9 cellular contexts compared by ENCODE assay signal in the genomic region with DNA sequence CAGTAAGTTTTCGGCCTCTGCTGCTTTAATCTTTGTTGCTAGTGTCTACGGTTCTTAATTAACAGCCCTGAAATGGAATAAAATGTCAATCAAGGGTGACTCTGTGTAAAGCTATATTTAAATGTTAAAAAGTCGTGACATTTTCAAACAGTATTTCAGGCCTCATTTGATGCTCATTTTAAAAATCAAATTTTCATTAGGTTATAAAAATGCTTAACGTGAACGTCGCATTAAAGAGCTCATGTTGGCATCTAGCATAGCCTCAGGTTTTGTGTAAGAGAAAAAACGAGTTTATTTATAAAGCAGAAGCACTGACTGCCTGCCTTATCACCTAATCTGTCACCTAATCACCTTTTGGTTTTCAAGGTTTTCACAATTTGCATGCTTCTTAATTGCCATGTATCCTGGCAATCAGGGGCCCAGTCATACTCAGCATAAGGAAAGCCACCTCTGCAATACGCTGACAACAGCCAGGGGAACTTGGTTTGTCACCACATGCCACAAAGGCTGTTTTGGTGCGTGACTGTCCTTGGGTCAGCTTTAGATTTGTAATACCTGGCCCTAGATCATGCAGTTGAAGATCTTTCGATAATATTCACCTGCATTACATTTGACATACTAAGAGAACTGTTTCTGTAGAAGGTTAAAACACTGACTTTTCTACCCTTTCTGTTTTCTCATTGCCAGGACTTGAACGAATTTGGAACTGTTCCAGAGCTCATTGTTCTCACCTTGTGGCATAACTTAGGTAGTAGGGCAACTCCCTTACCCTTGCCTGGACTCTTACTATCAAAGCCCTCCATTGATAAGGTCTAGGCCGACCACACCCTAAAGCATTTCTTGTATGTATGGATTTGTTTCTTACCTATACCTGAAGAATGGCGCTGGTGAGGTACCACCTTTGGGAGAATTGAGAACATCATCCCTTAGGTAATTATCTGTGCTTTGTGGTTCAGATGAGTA.
DNase-seq lines count a peak whose midpoint lies in the region; ATAC-seq and TF ChIP-seq lines count a peak whose summit lies in the region.
"Had no signal": no experiment of that assay in that cellular context is flagged by ENCODE, and none has a peak within 500 bp of the region (broad histone marks: within the 10 kb centered on the region; RNA-seq: fewer than 3 reads in every experiment).

No MANE protein-coding gene starts in this region.

- TF ChIP-seq POLR2A in breast epithelium (IDR thresholded peaks at IDR 0.05), result no peak

- H3K9ac ChIP-seq in skeletal muscle satellite cell (ENCODE audit: low read depth, low read length), result peak overlapping the region; percentile 51

- H3K4me1 ChIP-seq in breast epithelium (peaks cover 0 to 4% of the 10 kb centered on the region in 2 donors), skeletal muscle satellite cell (ENCODE audit: control insufficient read depth, insufficient read depth, low read length) (peaks cover 28% of the 10 kb centered on the region)

- H3K36me3 ChIP-seq in breast epithelium, result no peaks in the 10 kb centered on the region
- H3K36me3 ChIP-seq in skeletal muscle satellite cell (ENCODE audit: insufficient read depth, low read length), result no peaks in the 10 kb centered on the region
- H3K36me3 ChIP-seq: neutrophil had no signal

- H3K4me2 ChIP-seq in skeletal muscle satellite cell (ENCODE audit: low read length), result peak overlapping the region; percentile 65

- H3K27me3 ChIP-seq in breast epithelium, result no peaks in the 10 kb centered on the region
- H3K27me3 ChIP-seq in skeletal muscle satellite cell (ENCODE audit: control insufficient read depth, insufficient read depth, low read length), result peaks cover 2% of the 10 kb centered on the region

- DNase-seq in NOMO-1 treated with DMSO at 0.1 percent for 48 hours (lab: John Stamatoyannopoulos, UW; ENCODE audit: unreplicated experiment) (peak; percentile 33), breast epithelium (ENCODE audit: low spot score in 2 of 2) (no peak), NCI-H2227 treated with DMSO at 0.1 percent for 48 hours (lab: John Stamatoyannopoulos, UW) (no peak), GF-D8 (lab: John Stamatoyannopoulos, UW) (no peak), NCI-H510A treated with DMSO at 0.1 percent for 48 hours (lab: John Stamatoyannopoulos, UW) (no peak), germinal center (ENCODE audit: low spot score) (no peak)

- H3K9me3 ChIP-seq in breast epithelium (no peaks in the 10 kb centered on the region), skeletal muscle satellite cell (replicated peaks; ENCODE audit: low read length) (no peaks in the 10 kb centered on the region)
- H3K9me3 ChIP-seq: neutrophil had no signal

- no peak overlapping the region for H3K4me3 ChIP-seq in breast epithelium
- H3K4me3 ChIP-seq in skeletal muscle satellite cell (ENCODE audit: low read length), result no peak overlapping the region

- no peak for TF ChIP-seq CTCF in breast epithelium (IDR thresholded peaks at IDR 0.05)

- intact Hi-C loops in breast epithelium (cut with DNase I; ENCODE audit: low total_unique reads), result loop anchor here (5.0 kb wide), 1 partner anchor 178 kb away; no protein-coding TSS in a partner anchor

- peak overlapping the region; percentile 50 to 75 for H3K27ac ChIP-seq in breast epithelium
- H3K27ac ChIP-seq: neutrophil had no signal

- peak; percentile 47 for ATAC-seq in GM18502 (IDR thresholded peaks at IDR 0.05; ENCODE audit: poor library complexity, unreplicated experiment)
